In genomic region chr10:5813091-5813340, GRCh38 we compare ENCODE assay signal across 8 cellular contexts. TPM values are rescaled to one million over a fixed set of nuclear protein-coding genes. Genes with fewer than 3 reads are reported as not detected.
DNase-seq lines count a peak whose midpoint lies in the region; ATAC-seq and TF ChIP-seq lines count a peak whose summit lies in the region.

No MANE protein-coding gene starts in this region.

- WGBS in adipose tissue, 3 donors, result 0 to 1% (median 0%) methylated on average over 22 to 29 of the region's 29 CpGs

- peak overlapping the region; percentile 88 for H3K27ac ChIP-seq in adipose tissue (ENCODE audit: low read depth, low read length)
- peak overlapping the region; percentile 96 for H3K27ac ChIP-seq in layer of hippocampus (ENCODE audit: low read depth, low read length)
- H3K27ac ChIP-seq in thoracic aorta, result peak overlapping the region; percentile 99

- no peak for TF ChIP-seq CTCF in thoracic aorta (IDR thresholded peaks at IDR 0.05)

- H3K27me3 Mint-ChIP-seq in activated CD4-positive, alpha-beta T cell treated with anti-CD3 and anti-CD28 coated beads, Interleukin-2, amount 10 ng/mL, durations not matched to agents 7 days and 5 days, result no peaks in the 10 kb centered on the region

- POLR2A ChIA-PET in activated CD4-positive, alpha-beta T cell treated with anti-CD3 and anti-CD28 coated beads, Interleukin-2, amount 10 ng/mL, durations not matched to agents 7 days and 5 days (lab: Charles Lee), result interaction anchor here (0.6 kb wide), 1 partner anchor 37 kb away, joined by 5 read pairs; no protein-coding TSS in a partner anchor

- no peaks in the 10 kb centered on the region for H3K27me3 ChIP-seq in layer of hippocampus (ENCODE audit: control insufficient read depth, insufficient read depth, low read length)
- H3K27me3 ChIP-seq in thoracic aorta (replicated peaks; ENCODE audit: insufficient read depth), result no peaks in the 10 kb centered on the region

- H3K4me1 ChIP-seq in thoracic aorta (ENCODE audit: control insufficient read depth in 1 of 2, low read depth in 2 of 2), result peaks cover 33 to 55% of the 10 kb centered on the region in 2 donors

- DNase-seq in activated CD4-positive, alpha-beta T cell treated with anti-CD3 and anti-CD28 coated beads, Interleukin-2, amount 10 ng/mL, durations not matched to agents 7 days and 5 days, result no peak
- DNase-seq in activated CD4-positive, alpha-beta T cell treated with anti-CD3 and anti-CD28 coated beads for 48 hours, result no peak
- DNase-seq in thoracic aorta (ENCODE audit: low spot score) (no peak), superior temporal gyrus (ENCODE audit: extremely low spot score) (no peak), NCI-H2227 treated with DMSO at 0.1 percent for 48 hours (lab: John Stamatoyannopoulos, UW) (no peak)

- peaks cover 53% of the 10 kb centered on the region for H3K4me1 Mint-ChIP-seq in activated CD4-positive, alpha-beta T cell treated with anti-CD3 and anti-CD28 coated beads, Interleukin-2, amount 10 ng/mL, durations not matched to agents 7 days and 5 days

- ATAC-seq in HG03196 (IDR thresholded peaks at IDR 0.05; ENCODE audit: unreplicated experiment) (peak; percentile 20), thoracic aorta (ENCODE audit: insufficient number of reproducible peaks, low FRiP score, low read depth) (peak; percentile 27)

- no peaks in the 10 kb centered on the region for H3K9me3 ChIP-seq in thoracic aorta

- no peaks in the 10 kb centered on the region for H3K36me3 ChIP-seq in thoracic aorta

- H3K36me3 Mint-ChIP-seq in activated CD4-positive, alpha-beta T cell treated with anti-CD3 and anti-CD28 coated beads, Interleukin-2, amount 10 ng/mL, durations not matched to agents 7 days and 5 days (ENCODE audit: low read depth), result peaks cover 22% of the 10 kb centered on the region

- no peaks in the 10 kb centered on the region for H3K9me3 Mint-ChIP-seq in activated CD4-positive, alpha-beta T cell treated with anti-CD3 and anti-CD28 coated beads, Interleukin-2, amount 10 ng/mL, durations not matched to agents 7 days and 5 days

- peak overlapping the region; percentile 99 for H3K4me3 ChIP-seq in thoracic aorta

- H3K4me3 Mint-ChIP-seq in activated CD4-positive, alpha-beta T cell treated with anti-CD3 and anti-CD28 coated beads, Interleukin-2, amount 10 ng/mL, durations not matched to agents 7 days and 5 days, result peak overlapping the region; percentile 87

- CTCF ChIA-PET in activated CD4-positive, alpha-beta T cell treated with anti-CD3 and anti-CD28 coated beads, Interleukin-2, amount 10 ng/mL, durations not matched to agents 7 days and 5 days (lab: Charles Lee), result no interaction called here

- H3K27ac Mint-ChIP-seq in activated CD4-positive, alpha-beta T cell treated with anti-CD3 and anti-CD28 coated beads, Interleukin-2, amount 10 ng/mL, durations not matched to agents 7 days and 5 days, result peak overlapping the region; percentile 93

RNA-seq across cellular contexts. Expression of gene GDI2, which starts 0.2 kb away (rescaled TPM):
- 100 to 1,000 TPM; 219 to 242 TPM for total RNA-seq in activated CD4-positive, alpha-beta T cell treated with anti-CD3 and anti-CD28 coated beads, Interleukin-2, amount 10 ng/mL, durations not matched to agents 7 days and 5 days
- 100 to 1,000 TPM; 123 to 141 (median 140) TPM for polyA plus RNA-seq in adipose tissue
- total RNA-seq in thoracic aorta, result 100 to 1,000 TPM; 141 to 209 TPM
